In the genomic region with DNA sequence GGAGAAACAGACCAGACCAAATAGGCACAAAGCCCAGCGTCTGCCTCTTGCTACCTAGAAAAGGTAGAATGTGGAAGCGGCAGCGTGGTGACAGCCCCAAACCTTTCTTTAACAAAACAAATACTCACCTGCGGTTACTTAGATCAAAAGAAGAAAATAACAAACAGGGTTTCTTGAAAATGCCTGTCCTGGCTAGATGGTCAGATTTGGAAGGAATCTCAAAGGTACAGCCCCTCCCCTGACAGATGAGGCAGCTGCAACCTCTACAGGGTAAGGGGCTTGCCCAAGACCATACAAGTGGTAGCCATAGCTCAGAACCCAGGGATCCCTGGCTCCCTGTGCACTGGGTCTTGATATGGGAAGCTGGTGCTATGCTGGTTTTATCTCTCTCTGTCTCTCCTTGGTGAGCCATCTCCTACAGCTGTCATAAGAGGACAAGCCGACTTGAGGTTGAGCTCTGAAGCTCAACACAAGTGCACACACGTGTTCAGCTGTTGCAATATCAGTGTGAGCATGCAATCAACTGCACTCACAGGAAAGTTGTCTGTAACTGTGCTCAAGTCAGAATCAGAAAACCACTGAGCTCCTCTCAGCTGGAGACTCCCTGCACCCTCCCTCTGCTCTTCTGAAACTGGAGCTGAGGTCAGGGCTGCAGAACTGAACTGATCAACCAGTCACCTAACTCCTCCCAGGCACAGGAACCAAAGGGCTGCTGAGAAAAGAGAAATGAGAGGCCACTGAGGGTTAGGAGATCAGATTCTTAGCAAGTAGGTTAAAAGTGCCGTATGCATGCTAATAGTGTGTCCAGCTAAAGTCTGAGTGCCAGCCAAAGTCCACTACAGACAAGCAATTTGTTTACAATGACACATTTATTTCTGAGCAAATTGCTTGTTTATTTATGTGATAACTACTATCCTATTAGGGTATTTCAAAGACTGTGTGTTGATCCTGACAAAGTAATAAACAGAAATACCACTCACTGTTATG, we compare ENCODE assay signal across 8 cellular contexts. TPM values are rescaled to one million over a fixed set of nuclear protein-coding genes. Genes with fewer than 3 reads are reported as not detected.
A peak's percentile ranks its signal among the peaks of the same experiment; 100 is the strongest.
DNase-seq lines count a peak whose midpoint lies in the region; ATAC-seq, FAIRE-seq and TF ChIP-seq lines count a peak whose summit lies in the region.

No MANE protein-coding gene starts in this region.

- no peaks in the 10 kb centered on the region for H3K9me3 Mint-ChIP-seq in activated naive CD8-positive, alpha-beta T cell (ENCODE audit: low read depth)

- DNase-seq in LHCN-M2 (ENCODE audit: low read depth), result peak; percentile 85
- DNase-seq in pancreas, result no peak
- DNase-seq in NCI-H2081 (lab: John Stamatoyannopoulos, UW), result no peak
- no peak for DNase-seq in hepatic stellate cell (ENCODE audit: low spot score)
- DNase-seq in amniotic stem cell (lab: John Stamatoyannopoulos, UW), result no peak

- H3K27me3 ChIP-seq in pancreas, result no peaks in the 10 kb centered on the region

- peaks cover 0 to 10% (median 6%) of the 10 kb centered on the region in 3 donors for H3K4me1 ChIP-seq in pancreas

- ATAC-seq in GM18517 (IDR thresholded peaks at IDR 0.05; ENCODE audit: unreplicated experiment), result peak; percentile 88
- peak; percentile 93 for ATAC-seq in GM21786 (IDR thresholded peaks at IDR 0.05; ENCODE audit: unreplicated experiment)
- peak in 3 of 4 donors; percentile 31 to 56 (median 41) for ATAC-seq in pancreas

- no peaks in the 10 kb centered on the region for H3K9me3 ChIP-seq in pancreas

- H3K4me1 Mint-ChIP-seq in activated naive CD8-positive, alpha-beta T cell (ENCODE audit: low read depth), result peaks cover 60% of the 10 kb centered on the region

- WGBS in pancreas, 2 donors, result 71 to 73% methylated on average over 7 of the region's 7 CpGs

- H3K27ac Mint-ChIP-seq in activated naive CD8-positive, alpha-beta T cell, result peak overlapping the region; percentile 92

- no peak overlapping the region for H3K4me3 ChIP-seq in pancreas

- H3K27ac ChIP-seq in pancreas, result no peak overlapping the region

- no peak for FAIRE-seq in pancreas (lab: Jason Lieb, UNC)

- intact Hi-C loops in pancreas (cut with DNase I), result no loop called here

- no peak for TF ChIP-seq CTCF in pancreas (IDR thresholded peaks at IDR 0.05)

- H3K36me3 ChIP-seq in pancreas, result no peaks in the 10 kb centered on the region

- H3K27me3 Mint-ChIP-seq in activated naive CD8-positive, alpha-beta T cell, result no peaks in the 10 kb centered on the region

- H3K36me3 Mint-ChIP-seq in activated naive CD8-positive, alpha-beta T cell, result no peaks in the 10 kb centered on the region

- peak overlapping the region; percentile 62 for H3K4me3 Mint-ChIP-seq in activated naive CD8-positive, alpha-beta T cell

RNA-seq across cellular contexts. Expression of a gene that starts 6.1 kb away (rescaled TPM):
- 2.8 and 3.0 TPM in 2 replicates for total RNA-seq in LHCN-M2 (2014; rRNA removed)
- 2.3 TPM for polyA plus RNA-seq in LHCN-M2 (2012)
- total RNA-seq in pancreas, result 1 to 10 TPM in 5 of 6 donors, under 1 TPM in 1; 0.87 to 4.0 (median 2.8) TPM
- polyA plus RNA-seq in pancreas, result 1 to 10 TPM; 3.4 to 6.4 TPM

RNA-seq across cellular contexts. Expression of a gene that starts 18.8 kb away (rescaled TPM):
- total RNA-seq in LHCN-M2 (2014; rRNA removed) (8.7 and 9.0 TPM in 2 replicates), pancreas (10 to 100 TPM; 17.8 to 34.6 (median 24.6) TPM)
- polyA plus RNA-seq in LHCN-M2 (2012), result 23.9 TPM
- 10 to 100 TPM; 21.8 to 30.0 TPM for polyA plus RNA-seq in pancreas

Comparison
In these comparisons a context has a peak if more than half of its experiments do, and no peak if none do; other contexts are left out.
1. ATAC-seq: peak in every context shown above with its lines; median percentile 93 in GM21786; 88 in GM18517; 41 in pancreas.